ENCODE assay signal across 18 cellular contexts in genomic region chr5:16578474-16578883, GRCh38. TPM values are rescaled to one million over a fixed set of nuclear protein-coding genes. Genes with fewer than 3 reads are reported as not detected.
A peak's percentile ranks its signal among the peaks of the same experiment; 100 is the strongest.
DNase-seq lines count a peak whose midpoint lies in the region; ATAC-seq lines count a peak whose summit lies in the region.
"Had no signal": no experiment of that assay in that cellular context is flagged by ENCODE, and none has a peak within 500 bp of the region (broad histone marks: within the 10 kb centered on the region; RNA-seq: fewer than 3 reads in every experiment).

No MANE protein-coding gene starts in this region.

- intact Hi-C loops in right cardiac atrium (cut with DNase I) (no loop called here), Right ventricle myocardium superior (cut with DNase I) (no loop called here)

- peak overlapping the region; percentile 20 for H3K27ac ChIP-seq in right cardiac atrium (ENCODE audit: low read length)
- H3K27ac ChIP-seq: neutrophil had no signal

- WGBS in right cardiac atrium, result 84% methylated on average over 4 of the region's 4 CpGs

- H3K4me3 ChIP-seq in right cardiac atrium (ENCODE audit: low read length), result no peak overlapping the region
- H3K4me3 ChIP-seq: skin epidermis had no signal

- no peaks in the 10 kb centered on the region for H3K27me3 ChIP-seq in right cardiac atrium (ENCODE audit: control insufficient read depth, insufficient read depth)
- H3K27me3 ChIP-seq: neutrophil had no signal

- peaks cover 3% of the 10 kb centered on the region for H3K4me1 ChIP-seq in right cardiac atrium (ENCODE audit: control insufficient read depth, insufficient read depth, low read length)

- ATAC-seq in right cardiac atrium, result no peak
- no peak for ATAC-seq in Right ventricle myocardium superior (ENCODE audit: poor library complexity)
- no peak for ATAC-seq in GM18870 (IDR thresholded peaks at IDR 0.05; ENCODE audit: unreplicated experiment)
- no peak for ATAC-seq in GM18520 (IDR thresholded peaks at IDR 0.05; ENCODE audit: unreplicated experiment)
- ATAC-seq: activated CD4-positive, CD25-positive, alpha-beta regulatory T cell treated with anti-CD3 and anti-CD28 coated beads, Interleukin-2, amount 50 U/mL, for 24 hours; activated T-cell treated with anti-CD3 and anti-CD28 coated beads, Interleukin-2, amount 50 U/mL, for 4 hours had no signal

- peaks cover 4% of the 10 kb centered on the region for H3K9me3 ChIP-seq in right cardiac atrium (ENCODE audit: control insufficient read depth, low read length)
- H3K9me3 ChIP-seq: neutrophil had no signal

- DNase-seq in right cardiac atrium (no peak), Right ventricle myocardium superior (no peak), SHP77 treated with DMSO at 0.1 percent for 48 hours (lab: John Stamatoyannopoulos, UW) (peak; percentile 81), hippocampal formation (lab: John Stamatoyannopoulos, UW) (peak; percentile 72 to 73), SIG-M5 treated with dmso at 0.1 percent for 504 hours (lab: John Stamatoyannopoulos, UW; ENCODE audit: unreplicated experiment) (no peak)
- no peak for DNase-seq in activated effector memory CD4-positive, alpha-beta T cell treated with Interleukin-2 at 50 U/mL for 16 hours
- DNase-seq: activated T-cell treated with anti-CD3 and anti-CD28 coated beads, Interleukin-2, amount 50 U/mL, for 4 hours; amniotic stem cell; Calu3; H9; KBM-7; NCI-H187; T-helper 1 cell had no signal

RNA-seq across cellular contexts. Expression of gene RETREG1, which starts 38.3 kb away (rescaled TPM):
- total RNA-seq in right cardiac atrium (100 to 1,000 TPM; 123 to 209 (median 152) TPM), Right ventricle myocardium superior (272 TPM)
- polyA plus RNA-seq in right cardiac atrium, result 114 TPM

Comparison
In these comparisons a context has a peak if more than half of its experiments do, and no peak if none do; other contexts are left out.
1. DNase-seq: peak in SHP77 treated with DMSO at 0.1 percent for 48 hours (single experiment) and hippocampal formation (2 of 2); none in right cardiac atrium (0 of 3), Right ventricle myocardium superior (single experiment), activated effector memory CD4-positive, alpha-beta T cell treated with Interleukin-2 at 50 U/mL for 16 hours (single experiment) and SIG-M5 treated with dmso at 0.1 percent for 504 hours (single experiment).